In the genomic region with DNA sequence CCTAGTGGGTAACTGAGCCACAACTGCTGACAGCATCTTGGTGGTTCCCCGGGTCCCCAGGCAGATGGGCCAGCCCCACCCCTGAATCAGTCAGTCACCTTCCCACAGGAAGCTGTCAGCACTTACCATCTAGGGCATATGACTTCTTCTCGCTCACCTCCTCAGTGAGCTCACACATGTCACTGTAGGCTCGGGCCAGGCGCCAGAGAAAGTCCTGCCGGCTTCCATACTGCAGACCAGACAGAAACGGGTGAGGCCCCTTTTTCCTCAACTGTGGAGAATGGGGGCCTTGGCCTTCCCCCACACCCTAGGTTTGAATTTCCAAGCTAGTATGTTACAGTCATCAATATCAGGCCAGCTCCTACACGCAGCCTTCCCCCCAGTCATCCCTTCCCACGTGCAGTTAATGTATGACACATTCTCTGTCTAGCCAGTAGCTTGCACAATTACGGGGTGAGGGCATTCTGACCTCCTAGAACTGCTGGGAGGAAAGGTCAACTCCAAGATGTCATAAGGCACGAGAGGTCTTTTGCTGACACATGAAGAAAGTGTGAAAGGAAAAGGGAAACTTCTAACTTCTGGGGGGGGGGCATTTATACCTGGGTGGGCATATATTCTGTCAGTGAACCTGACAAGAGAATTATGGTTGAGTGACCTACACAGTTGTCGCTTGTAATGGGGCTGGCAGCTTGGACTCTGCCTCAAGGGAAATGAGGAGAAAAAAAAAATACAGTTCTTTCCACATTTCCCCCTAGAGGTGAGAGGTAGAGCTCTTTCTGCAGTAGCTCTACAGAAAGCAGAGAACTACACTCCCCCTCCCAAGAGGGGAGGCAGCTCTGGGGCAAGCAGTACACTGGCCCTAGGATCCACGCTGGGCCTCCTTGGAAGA, we compare ENCODE assay signal across 1 cellular context.
TF ChIP-seq lines count a peak whose summit lies in the region.

No MANE protein-coding gene starts in this region.

TF ChIP-seq in liver, 16 proteins besides CTCF, POLR2A, EP300 and RAD21 (continued from another document):
- peak; percentile 72 to 81 for TF ChIP-seq JUND (IDR thresholded peaks at IDR 0.05)
- TF ChIP-seq, protein P1, sequence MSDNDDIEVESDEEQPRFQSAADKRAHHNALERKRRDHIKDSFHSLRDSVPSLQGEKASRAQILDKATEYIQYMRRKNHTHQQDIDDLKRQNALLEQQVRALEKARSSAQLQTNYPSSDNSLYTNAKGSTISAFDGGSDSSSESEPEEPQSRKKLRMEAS (IDR thresholded peaks at IDR 0.05), result peak; percentile 52
